ENCODE assay signal across 19 cellular contexts in the genomic region with DNA sequence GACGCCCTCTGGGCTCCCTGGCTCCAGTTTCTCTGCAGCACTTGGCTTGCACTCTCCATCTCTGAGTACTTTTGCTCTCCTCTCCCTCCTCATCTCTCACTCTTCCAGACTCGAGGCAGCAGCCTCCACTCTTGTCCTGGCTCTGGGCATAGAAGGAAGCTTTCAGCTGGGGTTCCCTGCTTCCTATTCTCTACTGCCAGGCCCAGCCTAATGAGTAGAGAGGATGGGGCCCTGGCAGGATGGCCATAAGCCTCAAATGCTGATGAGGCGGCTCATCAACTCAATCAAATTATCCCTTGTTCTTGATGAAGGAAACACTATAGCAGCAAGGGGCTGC. TPM values are rescaled to one million over a fixed set of nuclear protein-coding genes. Genes with fewer than 3 reads are reported as not detected.
DNase-seq lines count a peak whose midpoint lies in the region; ATAC-seq, FAIRE-seq and TF ChIP-seq lines count a peak whose summit lies in the region.
"Had no signal": no experiment of that assay in that cellular context is flagged by ENCODE, and none has a peak within 500 bp of the region (broad histone marks: within the 10 kb centered on the region; RNA-seq: fewer than 3 reads in every experiment).

No MANE protein-coding gene starts in this region.

- H3K9me3 Mint-ChIP-seq in neural crest cell, result no peaks in the 10 kb centered on the region

- H3K27ac Mint-ChIP-seq in neural crest cell (ENCODE audit: unreplicated experiment), result peak overlapping the region; percentile 83
- H3K27ac Mint-ChIP-seq in T-helper 17 cell, result no peak overlapping the region

- no peak overlapping the region for H3K4me3 Mint-ChIP-seq in neural crest cell
- no peak overlapping the region for H3K4me3 Mint-ChIP-seq in T-helper 17 cell

- no peaks in the 10 kb centered on the region for H3K9me3 ChIP-seq in spleen
- H3K9me3 ChIP-seq in T-helper 17 cell (ENCODE audit: control insufficient read depth, low read length, poor library complexity, severe bottlenecking), result no peaks in the 10 kb centered on the region
- no peaks in the 10 kb centered on the region for H3K9me3 ChIP-seq in effector memory CD4-positive, alpha-beta T cell (ENCODE audit: control insufficient read depth, low read length)
- H3K9me3 ChIP-seq: MG63 had no signal

- no peaks in the 10 kb centered on the region for H3K36me3 Mint-ChIP-seq in neural crest cell (ENCODE audit: low read depth)
- H3K36me3 Mint-ChIP-seq in T-helper 17 cell (ENCODE audit: low read depth), result peaks cover 6% of the 10 kb centered on the region

- no peaks in the 10 kb centered on the region; the same call in 1 of the 2 replicates for H3K27me3 ChIP-seq in H7 (ENCODE audit: control insufficient read depth, insufficient read depth, low read length)
- H3K27me3 ChIP-seq in bronchial epithelial cell (ENCODE audit: control insufficient read depth, insufficient read depth, low read length), result no peaks in the 10 kb centered on the region
- peaks cover 0 to 10% (median 0%) of the 10 kb centered on the region in 7 donors for H3K27me3 ChIP-seq in spleen (replicated peaks in 1 of 7)
- H3K27me3 ChIP-seq in effector memory CD4-positive, alpha-beta T cell (replicated peaks; ENCODE audit: control insufficient read depth, insufficient read depth, low read length, poor library complexity, severe bottlenecking), result no peaks in the 10 kb centered on the region
- H3K27me3 ChIP-seq: MG63 had no signal

- H3K36me3 ChIP-seq in H7 (replicated peaks; ENCODE audit: control insufficient read depth, insufficient read depth, low read length) (no peaks in the 10 kb centered on the region), bronchial epithelial cell (ENCODE audit: control insufficient read depth, insufficient read depth, low read length) (no peaks in the 10 kb centered on the region), spleen (no peaks in the 10 kb centered on the region)
- H3K36me3 ChIP-seq in effector memory CD4-positive, alpha-beta T cell (ENCODE audit: control insufficient read depth, insufficient read depth, low read length), result no peaks in the 10 kb centered on the region
- H3K36me3 ChIP-seq: MG63 had no signal

- peak; percentile 28 for DNase-seq in H7
- no peak for DNase-seq in bronchial epithelial cell (ENCODE audit: low read depth)
- no peak for DNase-seq in neural crest cell (ENCODE audit: low read depth, low spot score)
- DNase-seq in spleen, result peak; percentile 54
- no peak for DNase-seq in T-helper 17 cell
- DNase-seq in nucleus accumbens (lab: John Stamatoyannopoulos, UW), result no peak
- DNase-seq in effector memory CD4-positive, alpha-beta T cell, result no peak
- DNase-seq: ACHN; AML-193; GF-D8; IMR-90; Karpas-422; MG63; NK-92 treated with Interleukin-12 subunit alpha and Interleukin-12 subunit beta, amount 100 ng/mL, for 24 hours had no signal

- H3K27ac ChIP-seq in spleen, result no peak overlapping the region
- no peak overlapping the region for H3K27ac ChIP-seq in effector memory CD4-positive, alpha-beta T cell (ENCODE audit: insufficient read depth, low read length, poor library complexity, severe bottlenecking)

- FAIRE-seq in bronchial epithelial cell (lab: Jason Lieb, UNC), result peak; percentile 36
- FAIRE-seq: H54 had no signal

- intact Hi-C loops in spleen (cut with DNase I; ENCODE audit: low total_unique reads), result no loop called here

- peaks cover 4% of the 10 kb centered on the region for H3K4me1 Mint-ChIP-seq in neural crest cell
- H3K4me1 Mint-ChIP-seq in T-helper 17 cell, result peaks cover 10% of the 10 kb centered on the region

- no peak for TF ChIP-seq POLR2A in spleen (IDR thresholded peaks at IDR 0.05)

- ATAC-seq in T-helper 17 cell (no peak), GM21528 (IDR thresholded peaks at IDR 0.05; ENCODE audit: low FRiP score, unreplicated experiment) (no peak)

- H3K27me3 Mint-ChIP-seq in neural crest cell (ENCODE audit: low read depth) (peaks cover 2% of the 10 kb centered on the region), T-helper 17 cell (peaks cover 11% of the 10 kb centered on the region)

- WGBS in spleen, 5 donors, result 83 to 92% (median 91%) methylated on average over 3 of the region's 3 CpGs

- H3K4me1 ChIP-seq in spleen, result peaks cover 0 to 21% (median under 1%) of the 10 kb centered on the region in 6 donors
- no peaks in the 10 kb centered on the region for H3K4me1 ChIP-seq in effector memory CD4-positive, alpha-beta T cell (ENCODE audit: control insufficient read depth, insufficient read depth, low read length, poor library complexity, severe bottlenecking)

- H3K4me3 ChIP-seq in H7 (ENCODE audit: insufficient read depth, low read depth, low read length), result no peak overlapping the region
- no peak overlapping the region for H3K4me3 ChIP-seq in bronchial epithelial cell (ENCODE audit: low read depth, low read length)
- no peak overlapping the region for H3K4me3 ChIP-seq in spleen
- no peak overlapping the region for H3K4me3 ChIP-seq in effector memory CD4-positive, alpha-beta T cell (ENCODE audit: insufficient read depth, low read depth, low read length, poor library complexity, severe bottlenecking)
- H3K4me3 ChIP-seq: MG63 had no signal

- TF ChIP-seq CTCF in bronchial epithelial cell (IDR thresholded peaks at IDR 0.05; ENCODE audit: insufficient read depth, low read length, severe bottlenecking), result no peak
- TF ChIP-seq CTCF in neural crest cell (conservative IDR thresholded peaks at IDR 0.05), result no peak
- TF ChIP-seq CTCF in spleen (IDR thresholded peaks at IDR 0.05 in 8 of 11, conservative IDR thresholded peaks at IDR 0.05 in 3 of 11), result no peak

RNA-seq across cellular contexts. Expression of a gene that starts 55.8 kb away (rescaled TPM):
- 7.9 and 16.5 TPM in 2 replicates for total RNA-seq in H7 (2014; rRNA removed; shearing (Covaris generic))
- total RNA-seq in bronchial epithelial cell (1.1 and 5.1 TPM in 2 replicates), neural crest cell (1.8 and 2.7 TPM in 2 replicates), spleen (1 to 10 TPM in 6 of 7 donors, under 1 TPM in 1; 0.43 to 3.6 (median 2.4) TPM), T-helper 17 cell (1 to 10 TPM in 1 of 2 donors, under 1 TPM in 1; 0.50 to 1.1 TPM)
- 1 to 10 TPM in 2 of 3 donors, under 1 TPM in 1; 0.76 to 2.9 (median 1.4) TPM for polyA plus RNA-seq in spleen
- total RNA-seq: Daoy, HT1080, RPMI7951 had no signal

Comparison
In these comparisons a context has a peak if more than half of its experiments do, and no peak if none do; other contexts are left out.
1. DNase-seq: peak in H7 (single experiment) and spleen (single experiment); none in bronchial epithelial cell (single experiment), neural crest cell (single experiment), T-helper 17 cell (0 of 3), nucleus accumbens (0 of 56) and effector memory CD4-positive, alpha-beta T cell (0 of 3).